Comparison of ENCODE assay signal across 20 cellular contexts in genomic region chrX:125101971-125102750, GRCh38.
"Had no signal": no experiment of that assay in that cellular context is flagged by ENCODE, and none has a peak within 500 bp of the region (broad histone marks: within the 10 kb centered on the region; RNA-seq: fewer than 3 reads in every experiment).

No MANE protein-coding gene starts in this region.

- H3K4me3 Mint-ChIP-seq: activated CD4-positive, alpha-beta memory T cell treated with anti-CD3 and anti-CD28 coated beads, Interleukin-2, amount 10 ng/mL, durations not matched to agents 7 days and 5 days; activated naive CD8-positive, alpha-beta T cell treated with anti-CD3 and anti-CD28 coated beads, Interleukin-2, amount 10 ng/mL, durations not matched to agents 7 days and 5 days; T-helper 17 cell had no signal

- ATAC-seq: K562, T-helper 17 cell had no signal

- H3K27me3 Mint-ChIP-seq: activated CD4-positive, alpha-beta memory T cell treated with anti-CD3 and anti-CD28 coated beads, Interleukin-2, amount 10 ng/mL, durations not matched to agents 7 days and 5 days; activated naive CD8-positive, alpha-beta T cell treated with anti-CD3 and anti-CD28 coated beads, Interleukin-2, amount 10 ng/mL, durations not matched to agents 7 days and 5 days; T-helper 17 cell had no signal

- DNase-seq: activated CD4-positive, alpha-beta memory T cell treated with anti-CD3 and anti-CD28 coated beads, Interleukin-2, amount 10 ng/mL, durations not matched to agents 7 days and 5 days; activated CD4-positive, alpha-beta T cell treated with anti-CD3 and anti-CD28 coated beads, Interleukin-2, amount 50 U/mL, for 1 hour; activated CD4-positive, CD25-positive, alpha-beta regulatory T cell; activated naive CD4-positive, alpha-beta T cell treated with anti-CD3 and anti-CD28 coated beads, Interleukin-2, amount 50 U/mL, for 16 hours; activated naive CD8-positive, alpha-beta T cell treated with anti-CD3 and anti-CD28 coated beads, Interleukin-2, amount 10 ng/mL, durations not matched to agents 7 days and 5 days; adrenal gland; anterior cingulate cortex; central memory CD4-positive, alpha-beta T cell; Karpas-422; MM.1S; NCI-H1105 treated with DMSO at 0.1 percent for 48 hours; NCI-H1436 treated with DMSO at 0.1 percent for 48 hours; NCI-H1930; NCI-H526; NCI-H82; PC-9; SHP77 treated with DMSO at 0.1 percent for 48 hours; T-helper 17 cell; T-helper 9 cell had no signal

- H3K4me1 Mint-ChIP-seq: activated CD4-positive, alpha-beta memory T cell treated with anti-CD3 and anti-CD28 coated beads, Interleukin-2, amount 10 ng/mL, durations not matched to agents 7 days and 5 days; activated naive CD8-positive, alpha-beta T cell treated with anti-CD3 and anti-CD28 coated beads, Interleukin-2, amount 10 ng/mL, durations not matched to agents 7 days and 5 days; T-helper 17 cell had no signal

- H3K27ac Mint-ChIP-seq: activated CD4-positive, alpha-beta memory T cell treated with anti-CD3 and anti-CD28 coated beads, Interleukin-2, amount 10 ng/mL, durations not matched to agents 7 days and 5 days; activated naive CD8-positive, alpha-beta T cell treated with anti-CD3 and anti-CD28 coated beads, Interleukin-2, amount 10 ng/mL, durations not matched to agents 7 days and 5 days; T-helper 17 cell had no signal

- H3K9me3 Mint-ChIP-seq: activated CD4-positive, alpha-beta memory T cell treated with anti-CD3 and anti-CD28 coated beads, Interleukin-2, amount 10 ng/mL, durations not matched to agents 7 days and 5 days; activated naive CD8-positive, alpha-beta T cell treated with anti-CD3 and anti-CD28 coated beads, Interleukin-2, amount 10 ng/mL, durations not matched to agents 7 days and 5 days had no signal

- H3K36me3 Mint-ChIP-seq: activated naive CD8-positive, alpha-beta T cell treated with anti-CD3 and anti-CD28 coated beads, Interleukin-2, amount 10 ng/mL, durations not matched to agents 7 days and 5 days had no signal
